ENCODE assay signal across 8 cellular contexts in the genomic region with DNA sequence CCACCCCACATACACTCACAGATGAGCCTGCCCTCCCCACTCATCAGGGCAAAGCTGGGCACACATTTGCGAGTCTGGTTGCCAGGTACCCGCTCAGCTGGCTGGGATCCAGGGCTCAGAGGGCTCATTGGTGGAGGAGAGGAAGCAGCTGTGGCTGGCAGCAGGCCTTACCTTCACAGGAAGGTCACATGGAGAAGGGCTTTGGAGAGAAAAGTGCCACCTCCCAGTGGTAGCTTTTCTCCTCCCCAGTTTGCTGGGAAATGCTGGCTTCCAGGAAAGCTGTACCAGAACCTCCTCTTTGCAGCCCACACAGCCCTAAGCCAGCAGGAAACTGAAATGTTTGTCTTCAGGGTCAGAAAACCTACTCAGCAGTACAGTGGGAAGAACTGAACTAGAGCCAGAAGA. TPM values are rescaled to one million over a fixed set of nuclear protein-coding genes. Genes with fewer than 3 reads are reported as not detected.
A peak's percentile ranks its signal among the peaks of the same experiment; 100 is the strongest.
DNase-seq lines count a peak whose midpoint lies in the region; ATAC-seq, FAIRE-seq and TF ChIP-seq lines count a peak whose summit lies in the region.
"Had no signal": no experiment of that assay in that cellular context is flagged by ENCODE, and none has a peak within 500 bp of the region (broad histone marks: within the 10 kb centered on the region; RNA-seq: fewer than 3 reads in every experiment).

No MANE protein-coding gene starts in this region.

- POLR2A ChIA-PET in IMR-90 (lab: Charles Lee; ENCODE audit: unreplicated experiment), result no interaction called here

- no peak for FAIRE-seq in D721Med (lab: Jason Lieb, UNC)

- H4K5ac ChIP-seq in IMR-90 (ENCODE audit: low read depth, low read length), result no peak overlapping the region; the same call in 1 of the 2 replicates

- H3K14ac ChIP-seq in IMR-90 (replicated peaks; ENCODE audit: low read depth, low read length), result no peak overlapping the region

- no peaks in the 10 kb centered on the region for H3K79me1 ChIP-seq in IMR-90 (ENCODE audit: low read depth in 1 of 2, low read length in 2 of 2)

- no peak overlapping the region for H3K9ac ChIP-seq in IMR-90 (ENCODE audit: low read depth, low read length)

- TF ChIP-seq CTCF in IMR-90 (conservative IDR thresholded peaks at IDR 0.05; ENCODE audit: low read depth, low read length), result no peak
- no peak for TF ChIP-seq CTCF in epithelial cell of esophagus (IDR thresholded peaks at IDR 0.05; ENCODE audit: insufficient read depth, low read depth, low read length, missing control alignments)
- TF ChIP-seq CTCF in nephron progenitor cell (IDR thresholded peaks at IDR 0.05), result no peak
- TF ChIP-seq CTCF in D721Med (IDR thresholded peaks at IDR 0.05; ENCODE audit: insufficient read depth, missing control alignments), result no peak

- no peak overlapping the region for H3K4me3 Mint-ChIP-seq in stimulated activated naive B cell treated with anti-CD40 and anti-IgM and Interleukin-4, amounts not matched to agents 10 μg/mL and 1 μg/mL and 100 μg/mL, for 72 hours
- H3K4me3 Mint-ChIP-seq in nephron progenitor cell, result no peak overlapping the region
- H3K4me3 Mint-ChIP-seq: naive B cell had no signal

- TF ChIP-seq RAD21 in IMR-90 (IDR thresholded peaks at IDR 0.05; ENCODE audit: low read length), result no peak

- in situ Hi-C loops in IMR-90 (cut with MboI; ENCODE audit: low sequenced_read_pairs), result no loop called here

- H2AFZ ChIP-seq in IMR-90 (replicated peaks; ENCODE audit: low read length, poor library complexity), result peak overlapping the region; percentile 34

- peaks cover 5% of the 10 kb centered on the region; the same call in 1 of the 2 replicates for H3K4me1 ChIP-seq in IMR-90 (ENCODE audit: control insufficient read depth, insufficient read depth, low read length)

- H3K4me3 ChIP-seq in IMR-90 (ENCODE audit: insufficient read depth, low read depth, low read length) (no peak overlapping the region), epithelial cell of esophagus (ENCODE audit: low read length) (no peak overlapping the region)

- H3K36me3 ChIP-seq in IMR-90 (ENCODE audit: control insufficient read depth, insufficient read depth, low read length), result peaks cover 10% of the 10 kb centered on the region

- intact Hi-C loops in IMR-90 (cut with micrococcal nuclease), result no loop called here

- H3K18ac ChIP-seq in IMR-90 (ENCODE audit: low read depth, low read length), result no peak overlapping the region

- DNase-seq in IMR-90 (peak; percentile 29), NCI-H226 (peak; percentile 40), epithelial cell of esophagus (ENCODE audit: low read depth) (peak; percentile 27), nephron progenitor cell (no peak), D721Med (ENCODE audit: insufficient read length, low spot score) (no peak)
- no peak for DNase-seq in stimulated activated naive B cell treated with anti-CD40 and anti-IgM and Interleukin-4, amounts not matched to agents 10 μg/mL and 1 μg/mL and 100 μg/mL, for 72 hours
- DNase-seq: naive B cell had no signal

- no TSS peak for BruUV-seq in IMR-90 (replicated peaks; lab: Mats Ljungman, UMichigan)

- no peaks in the 10 kb centered on the region for H3K9me3 ChIP-seq in IMR-90 (ENCODE audit: control insufficient read depth, insufficient read depth, low read length)

- H3K27ac Mint-ChIP-seq in stimulated activated naive B cell treated with anti-CD40 and anti-IgM and Interleukin-4, amounts not matched to agents 10 μg/mL and 1 μg/mL and 100 μg/mL, for 72 hours, result peak overlapping the region; percentile 62
- H3K27ac Mint-ChIP-seq in nephron progenitor cell, result no peak overlapping the region

- CTCF ChIA-PET in IMR-90 (lab: Yijun Ruan, JAX), result no interaction called here

- peaks cover 12 to 32% of the 10 kb centered on the region in 2 donors for H3K36me3 Mint-ChIP-seq in stimulated activated naive B cell treated with anti-CD40 and anti-IgM and Interleukin-4, amounts not matched to agents 10 μg/mL and 1 μg/mL and 100 μg/mL, for 72 hours
- no peaks in the 10 kb centered on the region for H3K36me3 Mint-ChIP-seq in nephron progenitor cell (ENCODE audit: low read depth)
- H3K36me3 Mint-ChIP-seq: naive B cell had no signal

- no peak overlapping the region for H3K4me2 ChIP-seq in IMR-90 (ENCODE audit: low read depth, low read length)

- H3K23ac ChIP-seq in IMR-90 (ENCODE audit: low read depth, low read length), result no peak overlapping the region

- dilution Hi-C loops in IMR-90 (cut with HindIII; ENCODE audit: low sequenced_read_pairs, unreplicated experiment), result no loop called here

- no peak overlapping the region for H3K27ac ChIP-seq in IMR-90 (ENCODE audit: insufficient read depth, low read length)

- H3K9me1 ChIP-seq in IMR-90 (ENCODE audit: insufficient read depth, low read length), result no peaks in the 10 kb centered on the region

- H3K4ac ChIP-seq in IMR-90 (ENCODE audit: low read depth, low read length), result no peak overlapping the region

- H4K8ac ChIP-seq in IMR-90 (ENCODE audit: low read depth in 2 of 2, low read length in 2 of 2), result no peak overlapping the region

- no peak overlapping the region for H2BK15ac ChIP-seq in IMR-90 (ENCODE audit: low read depth, low read length)

- H2BK20ac ChIP-seq in IMR-90 (ENCODE audit: low read depth, low read length), result no peak overlapping the region

- no peak overlapping the region for H2AK9ac ChIP-seq in IMR-90 (replicated peaks; ENCODE audit: low read depth, low read length, poor library complexity)

- no peak overlapping the region for H4K91ac ChIP-seq in IMR-90 (ENCODE audit: insufficient read depth, low read depth, low read length)

- peaks cover 2% of the 10 kb centered on the region for H3K27me3 ChIP-seq in IMR-90 (ENCODE audit: control insufficient read depth, insufficient read depth, low read length)

- no peak overlapping the region for H2BK120ac ChIP-seq in IMR-90 (ENCODE audit: low read depth, low read length)

- H4K20me1 ChIP-seq in IMR-90 (ENCODE audit: insufficient read depth, low read length), result no peaks in the 10 kb centered on the region

- H3K9me3 Mint-ChIP-seq in stimulated activated naive B cell treated with anti-CD40 and anti-IgM and Interleukin-4, amounts not matched to agents 10 μg/mL and 1 μg/mL and 100 μg/mL, for 72 hours, result peaks cover 0 to 6% of the 10 kb centered on the region in 2 donors
- no peaks in the 10 kb centered on the region for H3K9me3 Mint-ChIP-seq in nephron progenitor cell
- H3K9me3 Mint-ChIP-seq: naive B cell had no signal

- no peak for TF ChIP-seq POLR2A in IMR-90 (IDR thresholded peaks at IDR 0.05; ENCODE audit: low read depth, low read length)

- ATAC-seq in IMR-90 (ENCODE audit: low read depth), result peak; percentile 43; the same call in 1 of the 2 replicates
- peak; percentile 23 to 33 for ATAC-seq in stimulated activated naive B cell treated with anti-CD40 and anti-IgM and Interleukin-4, amounts not matched to agents 10 μg/mL and 1 μg/mL and 100 μg/mL, for 72 hours (replicated peaks)
- no peak for ATAC-seq in GM21786 (IDR thresholded peaks at IDR 0.05; ENCODE audit: unreplicated experiment)

- H2AK5ac ChIP-seq in IMR-90 (ENCODE audit: low read depth, low read length), result no peak overlapping the region

- H2BK5ac ChIP-seq in IMR-90 (ENCODE audit: low read depth, low read length, poor library complexity, severe bottlenecking), result no peak overlapping the region

- no peak overlapping the region for H3K56ac ChIP-seq in IMR-90 (ENCODE audit: extremely low read depth, insufficient read depth, low read length)

- H3K27me3 Mint-ChIP-seq in stimulated activated naive B cell treated with anti-CD40 and anti-IgM and Interleukin-4, amounts not matched to agents 10 μg/mL and 1 μg/mL and 100 μg/mL, for 72 hours, result peaks cover 0 to 5% of the 10 kb centered on the region in 2 donors
- H3K27me3 Mint-ChIP-seq in nephron progenitor cell (ENCODE audit: low read depth, poor library complexity), result peaks cover 70% of the 10 kb centered on the region
- H3K27me3 Mint-ChIP-seq: naive B cell had no signal

- H3K4me1 Mint-ChIP-seq in stimulated activated naive B cell treated with anti-CD40 and anti-IgM and Interleukin-4, amounts not matched to agents 10 μg/mL and 1 μg/mL and 100 μg/mL, for 72 hours, result peaks cover 33 to 54% of the 10 kb centered on the region in 2 donors
- H3K4me1 Mint-ChIP-seq in nephron progenitor cell, result peaks cover 13% of the 10 kb centered on the region

- WGBS in IMR-90 (ENCODE audit: extremely low coverage in 2 of 2, insufficient read length in 1 of 2), 2 experiments, result no CpG with 5 or more reads among the region's 2 CpGs

TF ChIP-seq in IMR-90, 13 proteins besides CTCF, POLR2A, EP300 and RAD21 (continues in another document):
- TF ChIP-seq MAZ (IDR thresholded peaks at IDR 0.05; ENCODE audit: borderline replicate concordance, low read depth, low read length), result no peak
- no peak for TF ChIP-seq FOS (IDR thresholded peaks at IDR 0.05; ENCODE audit: low read depth, low read length)
- TF ChIP-seq RCOR1 (IDR thresholded peaks at IDR 0.05; ENCODE audit: insufficient replicate concordance, low read length), result no peak
- TF ChIP-seq NFE2L2 (IDR thresholded peaks at IDR 0.05; ENCODE audit: low read depth, low read length), result no peak
- TF ChIP-seq RFX5 (IDR thresholded peaks at IDR 0.05; ENCODE audit: low read depth, low read length), result no peak
- no peak for TF ChIP-seq MAFK (IDR thresholded peaks at IDR 0.05; ENCODE audit: low read depth, low read length)
- TF ChIP-seq SMC3 (IDR thresholded peaks at IDR 0.05; ENCODE audit: low read depth, low read length), result no peak
- no peak for TF ChIP-seq BHLHE40 (IDR thresholded peaks at IDR 0.05; ENCODE audit: low read depth, low read length)
- no peak for TF ChIP-seq CEBPB (IDR thresholded peaks at IDR 0.05; ENCODE audit: low read depth, low read length)
- TF ChIP-seq, protein P1, sequence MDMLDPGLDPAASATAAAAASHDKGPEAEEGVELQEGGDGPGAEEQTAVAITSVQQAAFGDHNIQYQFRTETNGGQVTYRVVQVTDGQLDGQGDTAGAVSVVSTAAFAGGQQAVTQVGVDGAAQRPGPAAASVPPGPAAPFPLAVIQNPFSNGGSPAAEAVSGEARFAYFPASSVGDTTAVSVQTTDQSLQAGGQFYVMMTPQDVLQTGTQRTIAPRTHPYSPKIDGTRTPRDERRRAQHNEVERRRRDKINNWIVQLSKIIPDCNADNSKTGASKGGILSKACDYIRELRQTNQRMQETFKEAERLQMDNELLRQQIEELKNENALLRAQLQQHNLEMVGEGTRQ (IDR thresholded peaks at IDR 0.05; ENCODE audit: low read depth, low read length), result no peak

RNA-seq across cellular contexts. Expression of a gene that starts 55.6 kb away (rescaled TPM):
- total RNA-seq in IMR-90 (2012; rRNA removed), result 18.9 and 19.2 TPM in 2 replicates
- 37.9 and 39.3 TPM in 2 replicates for polyA plus RNA-seq in IMR-90 (2012; rRNA removed)
- 29.3 and 30.0 TPM in 2 replicates for polyA plus RNA-seq in IMR-90 (2012; cell fraction: cytosol; rRNA removed)
- 23.0 and 24.2 TPM in 2 replicates for polyA plus RNA-seq in IMR-90 (2012; cell fraction: nucleus; rRNA removed; ENCODE audit: low replicate concordance)

Comparison
In these comparisons a context has a peak if more than half of its experiments do, and no peak if none do; other contexts are left out.
1. DNase-seq: peak in IMR-90 (single experiment), NCI-H226 (single experiment) and epithelial cell of esophagus (single experiment); none in stimulated activated naive B cell treated with anti-CD40 and anti-IgM and Interleukin-4, amounts not matched to agents 10 μg/mL and 1 μg/mL and 100 μg/mL, for 72 hours (single experiment), nephron progenitor cell (single experiment) and D721Med (single experiment).